ENCODE assay signal across 9 cellular contexts in genomic region chr12:4910502-4911315, GRCh38. TPM values are rescaled to one million over a fixed set of nuclear protein-coding genes. Genes with fewer than 3 reads are reported as not detected.
DNase-seq lines count a peak whose midpoint lies in the region; ATAC-seq, FAIRE-seq and TF ChIP-seq lines count a peak whose summit lies in the region.
"Had no signal": no experiment of that assay in that cellular context is flagged by ENCODE, and none has a peak within 500 bp of the region (broad histone marks: within the 10 kb centered on the region; RNA-seq: fewer than 3 reads in every experiment).

No MANE protein-coding gene starts in this region.

- H3K36me3 ChIP-seq in MM.1S (replicated peaks; ENCODE audit: insufficient read depth, low read length) (no peaks in the 10 kb centered on the region), endothelial cell of umbilical vein (ENCODE audit: control insufficient read depth in 2 of 2, extremely low read depth in 1 of 2, insufficient read depth in 2 of 2, low read length in 2 of 2) (no peaks in the 10 kb centered on the region), ovary (no peaks in the 10 kb centered on the region)

- no peak overlapping the region for H3K9ac ChIP-seq in MM.1S (ENCODE audit: low read length)
- H3K9ac ChIP-seq in endothelial cell of umbilical vein (replicated peaks; ENCODE audit: extremely low read depth, insufficient read depth, low read length), result no peak overlapping the region

- no peaks in the 10 kb centered on the region for H3K9me1 ChIP-seq in endothelial cell of umbilical vein (replicated peaks; ENCODE audit: control insufficient read depth, extremely low read depth, insufficient read depth, low read length)

- 0 to 1% (median 1%) methylated on average over 46 to 49 of the region's 49 CpGs for WGBS in ovary, 3 donors

- no peaks in the 10 kb centered on the region for H3K9me2 ChIP-seq in MM.1S (replicated peaks; ENCODE audit: insufficient read depth, low read length)

- H3K4me1 ChIP-seq in MM.1S (ENCODE audit: low read length) (no peaks in the 10 kb centered on the region), endothelial cell of umbilical vein (ENCODE audit: control insufficient read depth, extremely low read depth, insufficient read depth, low read length) (peaks cover 2% of the 10 kb centered on the region), ovary (ENCODE audit: insufficient read depth) (peaks cover 5% of the 10 kb centered on the region)

- H3K4me2 ChIP-seq in MM.1S (ENCODE audit: low read depth, low read length), result peak overlapping the region; percentile 75
- peak overlapping the region; percentile 31 for H3K4me2 ChIP-seq in endothelial cell of umbilical vein (ENCODE audit: insufficient read depth, low read length)

- H3K27me3 ChIP-seq in MM.1S (replicated peaks; ENCODE audit: insufficient read depth, low read length) (peaks cover 21% of the 10 kb centered on the region), endothelial cell of umbilical vein (ENCODE audit: control insufficient read depth in 2 of 2, insufficient read depth in 2 of 2, low read length in 2 of 2) (peaks cover 42 to 54% of the 10 kb centered on the region in 2 experiments), ovary (no peaks in the 10 kb centered on the region)

- H3K9me3 ChIP-seq in MM.1S (replicated peaks; ENCODE audit: insufficient read depth, low read length) (no peaks in the 10 kb centered on the region), endothelial cell of umbilical vein (replicated peaks; ENCODE audit: control insufficient read depth, insufficient read depth, low read length) (no peaks in the 10 kb centered on the region), ovary (peaks cover 0 to 9% of the 10 kb centered on the region in 2 donors)

- H2AFZ ChIP-seq in MM.1S (ENCODE audit: low read length), result peak overlapping the region; percentile 92
- no peak overlapping the region for H2AFZ ChIP-seq in endothelial cell of umbilical vein (ENCODE audit: low read depth, low read length)

- no peak overlapping the region for H3K27ac ChIP-seq in MM.1S (ENCODE audit: low read length)
- H3K27ac ChIP-seq in endothelial cell of umbilical vein (ENCODE audit: insufficient read depth, low read depth, low read length), result no peak overlapping the region
- no peak overlapping the region for H3K27ac ChIP-seq in ovary

- no TSS peak for BruUV-seq in endothelial cell of umbilical vein (replicated peaks; lab: Mats Ljungman, UMichigan)

- no peak for TF ChIP-seq POLR2A in endothelial cell of umbilical vein (IDR thresholded peaks at IDR 0.05; ENCODE audit: low read depth, low read length)
- no peak for TF ChIP-seq POLR2A in ovary (IDR thresholded peaks at IDR 0.05)

- POLR2A ChIA-PET in endothelial cell of umbilical vein (lab: Charles Lee), result no interaction called here

- intact Hi-C loops in endothelial cell of umbilical vein (cut with micrococcal nuclease) (no loop called here), ovary (cut with DNase I) (no loop called here)

- DNase-seq in EH (ENCODE audit: low read depth) (peak; percentile 8), MM.1S (peak; percentile 14), endothelial cell of umbilical vein (ENCODE audit: low read depth, low spot score) (no peak), ovary (no peak), NCI-H1930 (lab: John Stamatoyannopoulos, UW) (no peak)

- TF ChIP-seq CTCF in MM.1S (IDR thresholded peaks at IDR 0.05; ENCODE audit: low read length) (no peak), endothelial cell of umbilical vein (IDR thresholded peaks at IDR 0.05; ENCODE audit: extremely low read depth in 1 of 2, insufficient read depth in 1 of 2, low read depth in 1 of 2, low read length in 2 of 2) (no peak), ovary (IDR thresholded peaks at IDR 0.05) (no peak)

- ATAC-seq in GM21423 (IDR thresholded peaks at IDR 0.05; ENCODE audit: unreplicated experiment) (no peak), HG03045 (IDR thresholded peaks at IDR 0.05; ENCODE audit: unreplicated experiment) (no peak), HG03139 (IDR thresholded peaks at IDR 0.05; ENCODE audit: unreplicated experiment) (no peak)

- TF ChIP-seq EP300 in ovary (IDR thresholded peaks at IDR 0.05), result no peak

- no peak for FAIRE-seq in endothelial cell of umbilical vein (lab: Jason Lieb, UNC)

- H3K4me3 ChIP-seq in MM.1S (ENCODE audit: low read length) (peak overlapping the region; percentile 74), endothelial cell of umbilical vein (replicated peaks in 1 of 3; ENCODE audit: insufficient read depth in 1 of 3, low read depth in 1 of 3, low read length in 3 of 3) (no peak overlapping the region), ovary (peak overlapping the region; percentile 29)

- CTCF ChIA-PET in endothelial cell of umbilical vein (lab: Charles Lee), result interaction anchor here (1.5 kb wide), 1 partner anchor 53 kb away, joined by 6 read pairs; no protein-coding TSS in a partner anchor

- H4K20me1 ChIP-seq in MM.1S (ENCODE audit: insufficient read depth, low read length) (no peaks in the 10 kb centered on the region), endothelial cell of umbilical vein (replicated peaks; ENCODE audit: control insufficient read depth, extremely low read depth, insufficient read depth, low read length) (no peaks in the 10 kb centered on the region)

- dilution Hi-C loops in endothelial cell of umbilical vein (cut with MboI; ENCODE audit: extremely low pct_ligation_motif_present, low sequenced_read_pairs), result no loop called here

- H3K79me2 ChIP-seq in MM.1S (ENCODE audit: low read length) (no peaks in the 10 kb centered on the region), endothelial cell of umbilical vein (ENCODE audit: control insufficient read depth, insufficient read depth, low read length) (no peaks in the 10 kb centered on the region)

- H3F3A ChIP-seq in MM.1S (ENCODE audit: insufficient read depth, low read length), result no peaks in the 10 kb centered on the region

TF ChIP-seq in endothelial cell of umbilical vein, 7 proteins besides CTCF, POLR2A, EP300 and RAD21:
- TF ChIP-seq EZH2 (IDR thresholded peaks at IDR 0.05; ENCODE audit: borderline replicate concordance, low read depth, low read length, severe bottlenecking), result peak; percentile 95
- no peak for TF ChIP-seq FOS (IDR thresholded peaks at IDR 0.05; ENCODE audit: borderline replicate concordance, insufficient read depth, low read length)

RNA-seq across cellular contexts. Expression of gene KCNA1, which starts 1.0 kb away (rescaled TPM):
- total RNA-seq in endothelial cell of umbilical vein (not detected in 2 replicates), ovary (under 1 TPM in 3 of 7 donors, not detected in 4; 0.08 to 0.25 (median 0.23) TPM)
- polyA plus RNA-seq in endothelial cell of umbilical vein (not detected in 2 replicates), ovary (under 1 TPM; 0.01 to 0.20 TPM)
- not detected in 2 replicates for polyA plus RNA-seq in endothelial cell of umbilical vein (2011; cell fraction: cytosol; rRNA removed)
- polyA plus RNA-seq in endothelial cell of umbilical vein (2011; cell fraction: nucleus; rRNA removed), result not detected in 2 replicates
- polyA plus RNA-seq in endothelial cell of umbilical vein (2012), result not detected in 2 replicates
- polyA minus RNA-seq in endothelial cell of umbilical vein, result not detected in 2 replicates
- polyA minus RNA-seq in endothelial cell of umbilical vein (2011; cell fraction: cytosol; rRNA and poly(A)+ RNA removed), result not detected
- polyA minus RNA-seq in endothelial cell of umbilical vein (2011; cell fraction: nucleus; rRNA and poly(A)+ RNA removed), result not detected in 2 replicates
- total RNA-seq: glomerular endothelial cell had no signal

Comparison
In these comparisons a context has a peak if more than half of its experiments do, and no peak if none do; other contexts are left out.
1. DNase-seq: peak in EH (single experiment) and MM.1S (single experiment); none in endothelial cell of umbilical vein (single experiment), ovary (0 of 5) and NCI-H1930 (0 of 2).
2. H3K4me3 ChIP-seq: peak in MM.1S (single experiment) and ovary (single experiment); none in endothelial cell of umbilical vein (0 of 3).